Comparison of ENCODE assay signal across 20 cellular contexts in the genomic region with DNA sequence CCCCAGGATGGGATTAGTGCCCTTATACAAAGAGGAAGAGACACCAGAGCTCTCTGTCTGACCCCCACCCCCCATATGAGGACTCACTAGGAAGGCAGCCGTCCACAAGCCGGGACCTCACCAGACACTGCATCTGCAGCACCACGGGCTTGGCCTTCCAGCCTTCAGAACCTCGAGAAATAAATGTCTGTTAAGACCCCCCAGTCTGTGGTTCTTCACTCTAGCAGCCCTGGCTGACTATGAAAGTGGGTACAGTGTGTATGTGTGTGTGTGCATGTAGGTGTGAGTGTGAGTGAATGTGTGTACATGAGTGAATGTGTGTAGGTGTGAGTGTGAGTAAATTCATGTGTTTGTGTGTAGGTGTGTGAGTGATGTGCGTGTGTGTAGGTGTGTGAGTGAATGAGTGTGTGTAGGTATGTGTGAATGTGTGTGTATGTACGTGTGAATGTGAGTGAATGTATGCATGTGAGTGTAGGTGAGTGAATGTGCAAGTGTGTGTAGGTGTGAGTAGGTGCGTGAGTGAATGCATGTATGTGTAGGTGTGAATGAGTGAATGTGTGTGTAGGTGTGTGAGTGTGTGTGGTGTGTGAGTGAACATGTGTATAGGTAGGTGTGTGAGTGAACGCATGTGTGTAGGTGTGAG.
DNase-seq lines count a peak whose midpoint lies in the region; ATAC-seq, FAIRE-seq and TF ChIP-seq lines count a peak whose summit lies in the region.
"Had no signal": no experiment of that assay in that cellular context is flagged by ENCODE, and none has a peak within 500 bp of the region (broad histone marks: within the 10 kb centered on the region; RNA-seq: fewer than 3 reads in every experiment).

No MANE protein-coding gene starts in this region.

- DNase-seq in HepG2 (ENCODE audit: low spot score) (no peak), right lobe of liver (no peak), bronchial epithelial cell (ENCODE audit: low read depth) (no peak), neuronal stem cell (ENCODE audit: low spot score) (no peak), vagina (ENCODE audit: extremely low spot score in 2 of 2) (peak; percentile 64 to 77), SW 1271 (lab: John Stamatoyannopoulos, UW) (no peak), cerebellar cortex (ENCODE audit: low spot score) (no peak), globus pallidus (ENCODE audit: low spot score) (no peak)
- DNase-seq: Calu3; CD8-positive, alpha-beta T cell; DMS 273 treated with DMSO at 0.1 percent for 48 hours; DMS53; DND-41; EL; HFFc6 had no signal

- H4K91ac ChIP-seq in neuronal stem cell (ENCODE audit: low read depth, low read length, poor library complexity) = peak overlapping the region; percentile 11

- H3K27me3 ChIP-seq in HepG2 (ENCODE audit: control insufficient read depth in 1 of 2, insufficient read depth in 2 of 2, low read length in 2 of 2) (peaks cover 1 to 6% of the 10 kb centered on the region in 2 experiments; a peak in 2 of 5 replicates), right lobe of liver (no peaks in the 10 kb centered on the region), bronchial epithelial cell (ENCODE audit: control insufficient read depth, insufficient read depth, low read length) (no peaks in the 10 kb centered on the region), neuronal stem cell (ENCODE audit: control insufficient read depth in 3 of 3, insufficient read depth in 3 of 3, low read depth in 1 of 3, low read length in 3 of 3) (no peaks in the 10 kb centered on the region), vagina (no peaks in the 10 kb centered on the region)
- H3K27me3 ChIP-seq: BLaER1 had no signal

- no peaks in the 10 kb centered on the region for H4K20me1 ChIP-seq in HepG2 (ENCODE audit: insufficient read depth, low read length)
- H4K20me1 ChIP-seq: BLaER1 had no signal

- FAIRE-seq in HepG2 (lab: Jason Lieb, UNC) (no peak), bronchial epithelial cell (lab: Jason Lieb, UNC) (peak; percentile 97)
- FAIRE-seq: GM12878, GM19239 had no signal

- H3K4me2 ChIP-seq in HepG2 (ENCODE audit: low read depth, low read length) = no peak overlapping the region
- H3K4me2 ChIP-seq in neuronal stem cell (ENCODE audit: insufficient read depth, low read length, poor library complexity, severe bottlenecking) = no peak overlapping the region
- H3K4me2 ChIP-seq: BLaER1 had no signal

- H3K14ac ChIP-seq in neuronal stem cell (ENCODE audit: low read length) = no peak overlapping the region

- no peak overlapping the region for H4K8ac ChIP-seq in neuronal stem cell (ENCODE audit: low read depth, low read length)

- H2AK5ac ChIP-seq in neuronal stem cell (ENCODE audit: low read depth, low read length) = no peak overlapping the region

- H2AFZ ChIP-seq in HepG2 (ENCODE audit: low read length) (no peak overlapping the region), neuronal stem cell (ENCODE audit: low read length) (no peak overlapping the region)

- no peak for TF ChIP-seq POLR2A in HepG2 (IDR thresholded peaks at IDR 0.05; ENCODE audit: insufficient read depth in 1 of 2, low read depth in 2 of 2, low read length in 2 of 2)
- TF ChIP-seq POLR2A in right lobe of liver (IDR thresholded peaks at IDR 0.05) = no peak
- no peak for TF ChIP-seq POLR2A in vagina (IDR thresholded peaks at IDR 0.05)

- TF ChIP-seq RAD21 in HepG2 (CRISPR knock-in tag; IDR thresholded peaks at IDR 0.05) = no peak

- H3K9me3 ChIP-seq in HepG2 (ENCODE audit: low read length) (no peaks in the 10 kb centered on the region), right lobe of liver (no peaks in the 10 kb centered on the region), neuronal stem cell (replicated peaks in 1 of 2; ENCODE audit: control insufficient read depth in 2 of 2, insufficient read depth in 1 of 2, low read depth in 1 of 2, low read length in 2 of 2) (peaks cover 0 to 8% of the 10 kb centered on the region in 2 donors), vagina (no peaks in the 10 kb centered on the region)
- H3K9me3 ChIP-seq: BLaER1 had no signal

- H3K9ac ChIP-seq in HepG2 (ENCODE audit: insufficient read depth, low read depth, low read length) = no peak overlapping the region
- H3K9ac ChIP-seq in neuronal stem cell (ENCODE audit: low read depth, low read length, poor library complexity) = no peak overlapping the region
- H3K9ac ChIP-seq: BLaER1 had no signal

- POLR2A ChIA-PET in HepG2 (lab: Yijun Ruan, JAX) = no interaction called here

- no peak overlapping the region for H3K18ac ChIP-seq in neuronal stem cell (ENCODE audit: low read length)

- H2BK5ac ChIP-seq in neuronal stem cell (ENCODE audit: low read length) = no peak overlapping the region

- H3K36me3 ChIP-seq in HepG2 (replicated peaks in 1 of 2; ENCODE audit: control insufficient read depth in 1 of 2, insufficient read depth in 2 of 2, low read length in 2 of 2) (no peaks in the 10 kb centered on the region), right lobe of liver (no peaks in the 10 kb centered on the region), bronchial epithelial cell (ENCODE audit: control insufficient read depth, insufficient read depth, low read length) (no peaks in the 10 kb centered on the region), neuronal stem cell (replicated peaks in 1 of 2; ENCODE audit: control insufficient read depth in 2 of 2, insufficient read depth in 2 of 2, low read length in 2 of 2) (no peaks in the 10 kb centered on the region), vagina (no peaks in the 10 kb centered on the region)
- H3K36me3 ChIP-seq: BLaER1, HAP-1 had no signal

- no peak overlapping the region for H3K4ac ChIP-seq in neuronal stem cell (ENCODE audit: low read length)

- H3K27ac ChIP-seq in HepG2 (ENCODE audit: extremely low read length, insufficient read depth, low read length) (no peak overlapping the region), right lobe of liver (no peak overlapping the region), neuronal stem cell (replicated peaks; ENCODE audit: low read length) (no peak overlapping the region), vagina (no peak overlapping the region)
- H3K27ac ChIP-seq: 22Rv1, BLaER1 had no signal

- H2BK12ac ChIP-seq in neuronal stem cell (ENCODE audit: low read length) = no peak overlapping the region

- H3K4me3 ChIP-seq in HepG2 (replicated peaks in 1 of 3; ENCODE audit: insufficient read depth in 1 of 3, low read depth in 2 of 3, low read length in 3 of 3) = no peak overlapping the region
- no peak overlapping the region for H3K4me3 ChIP-seq in right lobe of liver
- no peak overlapping the region for H3K4me3 ChIP-seq in bronchial epithelial cell (ENCODE audit: low read depth, low read length)
- peak overlapping the region in 1 of 2 donors; percentile 66 for H3K4me3 ChIP-seq in neuronal stem cell (ENCODE audit: low read length in 2 of 2)
- H3K4me3 ChIP-seq in vagina = no peak overlapping the region
- H3K4me3 ChIP-seq: BLaER1, GM12878, HAP-1 had no signal

- no TSS peak for BruUV-seq in HepG2 (replicated peaks; lab: Mats Ljungman, UMichigan)

- TF ChIP-seq EP300 in HepG2 (IDR thresholded peaks at IDR 0.05; ENCODE audit: low read depth in 2 of 2, low read length in 2 of 2) = no peak
- TF ChIP-seq EP300 in HepG2 (CRISPR knock-in tag; IDR thresholded peaks at IDR 0.05; ENCODE audit: borderline replicate concordance) = no peak

- ATAC-seq in HepG2 (no peak), right lobe of liver (no peak)
- ATAC-seq: CD8-positive, alpha-beta T cell; GM12878 had no signal

- CTCF ChIA-PET in HepG2 (lab: Yijun Ruan, JAX; ENCODE audit: low intra/inter-chr PET ratio, low total read pairs) = no interaction called here

- no peak overlapping the region for H2BK120ac ChIP-seq in neuronal stem cell (ENCODE audit: low read depth, low read length)

- no peaks in the 10 kb centered on the region for H3K79me1 ChIP-seq in neuronal stem cell (ENCODE audit: low read depth, low read length)

- H3K4me1 ChIP-seq in HepG2 (ENCODE audit: insufficient read depth, low read length) (no peaks in the 10 kb centered on the region), right lobe of liver (no peaks in the 10 kb centered on the region), neuronal stem cell (ENCODE audit: control insufficient read depth in 2 of 2, insufficient read depth in 1 of 2, low read depth in 1 of 2, low read length in 2 of 2) (peaks cover 0 to 3% of the 10 kb centered on the region in 2 donors), vagina (no peaks in the 10 kb centered on the region)
- H3K4me1 ChIP-seq: BLaER1, HAP-1 had no signal

- in situ Hi-C loops in HepG2 (cut with HindIII; ENCODE audit: extremely low pct_ligation_motif_present, low pct_unique_long_range_greater_than_20kb) = no loop called here

- H3K23ac ChIP-seq in neuronal stem cell (ENCODE audit: low read depth, low read length, poor library complexity) = no peak overlapping the region

- 24% methylated on average over 6 of the region's 8 CpGs for WGBS in HepG2 (ENCODE audit: low lambda C conversion rate)
- 65% methylated on average over 5 of the region's 8 CpGs for WGBS in right lobe of liver (ENCODE audit: insufficient coverage, low coverage, low lambda C conversion rate, missing lambda C conversion rate)
- WGBS in neuronal stem cell (ENCODE audit: extremely low coverage in 2 of 2, insufficient read length in 2 of 2, insufficient replicate concordance in 1 of 2), 2 donors = 100% methylated on average over 2 to 4 of the region's 8 CpGs

- no peaks in the 10 kb centered on the region for H3K79me2 ChIP-seq in HepG2 (ENCODE audit: insufficient read depth, low read length)

- TF ChIP-seq CTCF in HepG2 (CRISPR knock-in tag; IDR thresholded peaks at IDR 0.05) (no peak), right lobe of liver (IDR thresholded peaks at IDR 0.05) (no peak), bronchial epithelial cell (IDR thresholded peaks at IDR 0.05; ENCODE audit: insufficient read depth, low read length, severe bottlenecking) (no peak), vagina (IDR thresholded peaks at IDR 0.05) (no peak)

- intact Hi-C loops in HepG2 (cut with micrococcal nuclease; ENCODE audit: unreplicated experiment) (no loop called here), right lobe of liver (cut with DNase I) (no loop called here), vagina (cut with DNase I) (no loop called here)

- H2BK15ac ChIP-seq in neuronal stem cell (ENCODE audit: low read length) = no peak overlapping the region

TF ChIP-seq in HepG2, 621 proteins besides CTCF, POLR2A, EP300 and RAD21:
- TF ChIP-seq SP1 (IDR thresholded peaks at IDR 0.05) (0 out of 2 replicates have a peak, but pooled peaks have one; percentile 7), SP1 (CRISPR knock-in tag; IDR thresholded peaks at IDR 0.05) (no peak), ZBTB42 (CRISPR knock-in tag; IDR thresholded peaks at IDR 0.05) (no peak), TAF1 (CRISPR knock-in tag; IDR thresholded peaks at IDR 0.05) (no peak)
- TF ChIP-seq, protein P1, sequence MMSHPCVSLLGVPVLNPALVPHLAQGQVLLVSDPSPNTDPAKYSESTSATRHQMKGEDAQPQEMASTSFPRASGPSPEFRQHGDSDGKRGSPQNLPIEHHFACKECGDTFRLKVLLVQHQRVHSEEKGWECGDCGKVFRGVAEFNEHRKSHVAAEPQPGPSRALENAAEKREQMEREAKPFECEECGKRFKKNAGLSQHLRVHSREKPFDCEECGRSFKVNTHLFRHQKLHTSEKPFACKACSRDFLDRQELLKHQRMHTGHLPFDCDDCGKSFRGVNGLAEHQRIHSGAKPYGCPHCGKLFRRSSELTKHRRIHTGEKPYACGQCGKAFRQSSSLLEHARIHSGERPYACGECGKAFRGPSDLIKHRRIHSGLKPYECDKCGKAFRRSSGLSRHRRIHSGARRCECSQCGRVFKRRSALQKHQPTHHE (CRISPR knock-in tag; IDR thresholded peaks at IDR 0.05; ENCODE audit: borderline replicate concordance) = no peak

Comparison
In these comparisons a context has a peak if more than half of its experiments do, and no peak if none do; other contexts are left out.
1. DNase-seq: peak in vagina (2 of 2); none in HepG2 (single experiment), right lobe of liver (0 of 3), bronchial epithelial cell (single experiment), neuronal stem cell (single experiment), SW 1271 (0 of 2), cerebellar cortex (single experiment) and globus pallidus (single experiment).